8 cellular contexts compared by ENCODE assay signal in genomic region chr13:33728271-33729037, GRCh38.
DNase-seq lines count a peak whose midpoint lies in the region; ATAC-seq and TF ChIP-seq lines count a peak whose summit lies in the region.

No MANE protein-coding gene starts in this region.

- no peak overlapping the region for H3K4ac ChIP-seq in H9 (ENCODE audit: low read depth, low read length)

- H3K27me3 ChIP-seq in H9 (ENCODE audit: insufficient read depth, low read length) = no peaks in the 10 kb centered on the region

- no peak overlapping the region for H3K4me2 ChIP-seq in H9 (ENCODE audit: insufficient read depth, insufficient read length, low read length)

- H3T11ph ChIP-seq in H9 (ENCODE audit: low read length) = no peak overlapping the region

- H3K79me2 ChIP-seq in H9 (ENCODE audit: insufficient read depth, low read length) = no peaks in the 10 kb centered on the region

- no peak overlapping the region for H3K23ac ChIP-seq in H9 (ENCODE audit: insufficient read length, low read depth, low read length)

- no peaks in the 10 kb centered on the region for H3K4me1 ChIP-seq in H9 (ENCODE audit: insufficient read depth, low read length)

- intact Hi-C loops in left ventricle myocardium superior (cut with micrococcal nuclease) = loop anchor here (5.0 kb wide), 1 partner anchor 1141 kb away; the partner anchor contains the start of gene PDS5B

- no peaks in the 10 kb centered on the region for H3K27me3 Mint-ChIP-seq in H9 (ENCODE audit: low read depth)

- no peak overlapping the region for H2BK20ac ChIP-seq in H9 (ENCODE audit: low read depth, low read length, poor library complexity, severe bottlenecking)

- no peak overlapping the region for H4K91ac ChIP-seq in H9 (ENCODE audit: insufficient read length, low read depth, low read length)

- no peak overlapping the region for H2AK5ac ChIP-seq in H9 (ENCODE audit: insufficient read length, low read length)

- H3K23me2 ChIP-seq in H9 (ENCODE audit: insufficient read length, low read depth, low read length, poor library complexity, severe bottlenecking) = no peaks in the 10 kb centered on the region

- no peak overlapping the region for H3K14ac ChIP-seq in H9 (ENCODE audit: insufficient read depth, low read length)

- no peak overlapping the region for H2BK15ac ChIP-seq in H9 (ENCODE audit: low read depth, low read length)

- no peaks in the 10 kb centered on the region for H4K20me1 ChIP-seq in H9 (ENCODE audit: control insufficient read depth, insufficient read depth, insufficient read length)

- H3K9me3 Mint-ChIP-seq in H9 = no peaks in the 10 kb centered on the region

- H3K27ac Mint-ChIP-seq in H9 = no peak overlapping the region

- no peaks in the 10 kb centered on the region for H3K79me1 ChIP-seq in H9 (ENCODE audit: insufficient read depth, low read depth, low read length, poor library complexity, severe bottlenecking)

- WGBS in H9 (ENCODE audit: extremely low coverage, insufficient read length, low lambda C conversion rate) = no CpG with 5 or more reads among the region's 7 CpGs

- peak; percentile 95 for DNase-seq in NOMO-1 treated with DMSO at 0.1 percent for 48 hours (lab: John Stamatoyannopoulos, UW; ENCODE audit: unreplicated experiment)
- DNase-seq in left ventricle myocardium superior = peak; percentile 65
- no peak for DNase-seq in HuH-7.5 (ENCODE audit: low spot score)
- no peak for DNase-seq in H9
- no peak for DNase-seq in NCI-H1436 (lab: John Stamatoyannopoulos, UW)
- DNase-seq in HPDE6-E6E7 (ENCODE audit: extremely low spot score) = no peak

- no peak overlapping the region for H4K5ac ChIP-seq in H9 (ENCODE audit: insufficient read length, low read depth, low read length)

- no peaks in the 10 kb centered on the region for H3K9me3 ChIP-seq in H9 (ENCODE audit: control insufficient read depth, low read depth, low read length)

- H3K9ac ChIP-seq in H9 (ENCODE audit: extremely low read depth, insufficient read length, low read length) = no peak overlapping the region

- no peak for TF ChIP-seq CTCF in H9 (conservative IDR thresholded peaks at IDR 0.05)

- no peaks in the 10 kb centered on the region for H3K36me3 Mint-ChIP-seq in H9 (ENCODE audit: insufficient read depth in 1 of 3, low read depth in 3 of 3)

- peaks cover 3 to 4% of the 10 kb centered on the region in 2 experiments for H3K4me1 Mint-ChIP-seq in H9

- H3K18ac ChIP-seq in H9 (ENCODE audit: insufficient read length, low read depth, low read length) = no peak overlapping the region

- no peak overlapping the region for H3K56ac ChIP-seq in H9 (ENCODE audit: insufficient read length, low read depth, low read length)

- no peak overlapping the region for H3K27ac ChIP-seq in H9 (ENCODE audit: insufficient read length, low read depth, low read length)

- no peak overlapping the region for H2BK5ac ChIP-seq in H9 (ENCODE audit: insufficient read length, low read length)

- no peak overlapping the region for H4K8ac ChIP-seq in H9 (replicated peaks; ENCODE audit: insufficient read length, low read depth, low read length)

- ATAC-seq in GM18861 (IDR thresholded peaks at IDR 0.05; ENCODE audit: unreplicated experiment) (peak; percentile 89), HG02678 (IDR thresholded peaks at IDR 0.05; ENCODE audit: unreplicated experiment) (peak; percentile 85), left ventricle myocardium superior (peak; percentile 73)

- H3K4me3 Mint-ChIP-seq in H9 = no peak overlapping the region

- no peak overlapping the region for H2AFZ ChIP-seq in H9 (ENCODE audit: low read length)

- H2BK120ac ChIP-seq in H9 (ENCODE audit: low read depth, low read length, poor library complexity, severe bottlenecking) = no peak overlapping the region

- H2BK12ac ChIP-seq in H9 (ENCODE audit: insufficient read length, low read depth, low read length) = no peak overlapping the region

Comparison
In these comparisons a context has a peak if more than half of its experiments do, and no peak if none do; other contexts are left out.
1. DNase-seq: peak in NOMO-1 treated with DMSO at 0.1 percent for 48 hours (single experiment) and left ventricle myocardium superior (single experiment); none in HuH-7.5 (single experiment), H9 (single experiment), NCI-H1436 (single experiment) and HPDE6-E6E7 (single experiment).
2. Peak in every context shown above with its lines, with median percentiles within 50 percentile points of each other: ATAC-seq.